18 cellular contexts compared by ENCODE assay signal in genomic region chr14:67928375-67928774, GRCh38.
A peak's percentile ranks its signal among the peaks of the same experiment; 100 is the strongest.
DNase-seq lines count a peak whose midpoint lies in the region; ATAC-seq, FAIRE-seq and TF ChIP-seq lines count a peak whose summit lies in the region.
"Had no signal": no experiment of that assay in that cellular context is flagged by ENCODE, and none has a peak within 500 bp of the region (broad histone marks: within the 10 kb centered on the region; RNA-seq: fewer than 3 reads in every experiment).

No MANE protein-coding gene starts in this region.

- no peak for ATAC-seq in upper lobe of left lung (ENCODE audit: low FRiP score in 2 of 2)
- ATAC-seq: HepG2 had no signal

- no peak overlapping the region for H4K91ac ChIP-seq in H1 (replicated peaks; ENCODE audit: insufficient read length, low read length)

- no peak overlapping the region for H3K9ac ChIP-seq in H1 (replicated peaks in 1 of 4; ENCODE audit: extremely low read depth in 1 of 4, low read depth in 3 of 4, low read length in 3 of 4)
- H3K9ac ChIP-seq in iPS-20b (ENCODE audit: low read depth, low read length) = no peak overlapping the region

- H3K18ac ChIP-seq in H1 (ENCODE audit: extremely low read depth, low read length) = no peak overlapping the region

- no peak overlapping the region for H3K4me3 ChIP-seq in HAP-1
- no peak overlapping the region; a peak in 1 of 8 replicates for H3K4me3 ChIP-seq in H1 (ENCODE audit: extremely low read depth in 1 of 4, insufficient read depth in 2 of 4, low read depth in 3 of 4, low read length in 4 of 4)
- H3K4me3 ChIP-seq in iPS-20b (ENCODE audit: low read length) = peak overlapping the region; percentile 31; the same call in 1 of the 2 replicates
- H3K4me3 ChIP-seq in upper lobe of left lung = no peak overlapping the region

- DNase-seq in ELF-1 (ENCODE audit: low read depth, low spot score) = peak; percentile 84
- DNase-seq in HAP-1 (ENCODE audit: low spot score in 2 of 2) = peak; percentile 32 to 66
- peak in 1 of 2 experiments; percentile 43 for DNase-seq in H1 (ENCODE audit: low read depth in 1 of 2, low spot score in 2 of 2)
- DNase-seq in upper lobe of left lung = no peak
- no peak for DNase-seq in foreskin melanocyte
- no peak for DNase-seq in NCI-H524 (lab: John Stamatoyannopoulos, UW)
- no peak for DNase-seq in T-helper 9 cell
- DNase-seq: ACHN; CD4-positive, alpha-beta memory T cell; DMS153; DMS79 treated with DMSO at 0.1 percent for 48 hours; EL; GF-D8 had no signal

- no peak overlapping the region for H2BK12ac ChIP-seq in H1 (ENCODE audit: low read depth, low read length)

- TF ChIP-seq POLR2A in H1 (IDR thresholded peaks at IDR 0.05; ENCODE audit: control extremely low read depth in 1 of 2, low read depth in 2 of 2, low read length in 2 of 2) (no peak), upper lobe of left lung (IDR thresholded peaks at IDR 0.05) (no peak)

- TF ChIP-seq EP300 in H1 (IDR thresholded peaks at IDR 0.05; ENCODE audit: borderline replicate concordance in 1 of 2, low read depth in 2 of 2, low read length in 2 of 2) (no peak), upper lobe of left lung (IDR thresholded peaks at IDR 0.05) (no peak)

- POLR2A ChIA-PET in H1 (lab: Charles Lee; ENCODE audit: partially characterized antibody) = no interaction called here

- no peak overlapping the region for H4K5ac ChIP-seq in H1 (ENCODE audit: insufficient read length, low read depth, low read length)

- CTCF ChIA-PET in H1 (lab: Charles Lee; ENCODE audit: partially characterized antibody) = no interaction called here

- no peak overlapping the region for H2BK20ac ChIP-seq in H1 (ENCODE audit: low read length)

- H3K79me1 ChIP-seq in H1 (ENCODE audit: low read depth, low read length) = no peaks in the 10 kb centered on the region

- no peak overlapping the region for H3K56ac ChIP-seq in H1 (replicated peaks; ENCODE audit: insufficient read length, low read depth, low read length)

- no peaks in the 10 kb centered on the region for H3K27me3 ChIP-seq in HAP-1 (ENCODE audit: low read depth)
- no peaks in the 10 kb centered on the region for H3K27me3 ChIP-seq in H1 (replicated peaks in 1 of 4; ENCODE audit: control insufficient read depth in 3 of 4, extremely low read depth in 1 of 4, insufficient read depth in 3 of 4, low read length in 3 of 4)
- no peaks in the 10 kb centered on the region for H3K27me3 ChIP-seq in iPS-20b (ENCODE audit: insufficient read depth, low read length)
- H3K27me3 ChIP-seq in upper lobe of left lung = no peaks in the 10 kb centered on the region

- H2AFZ ChIP-seq in H1 (ENCODE audit: low read length) = no peak overlapping the region

- FAIRE-seq in H1 (lab: Jason Lieb, UNC) = no peak
- FAIRE-seq: GM19239, H54, HepG2 had no signal

- no peaks in the 10 kb centered on the region for H3K23me2 ChIP-seq in H1 (ENCODE audit: low read depth, low read length)

- H3K23ac ChIP-seq in H1 (ENCODE audit: insufficient read length) = no peak overlapping the region

- no peak overlapping the region for H3K14ac ChIP-seq in H1 (ENCODE audit: insufficient read length)

- H3K9me3 ChIP-seq in HAP-1 = no peaks in the 10 kb centered on the region
- H3K9me3 ChIP-seq in H1 (ENCODE audit: insufficient read depth in 2 of 2, low read depth in 1 of 2, low read length in 1 of 2) = peaks cover 11% of the 10 kb centered on the region in 2 experiments; a peak in 3 of 4 replicates
- peaks cover 7% of the 10 kb centered on the region for H3K9me3 ChIP-seq in iPS-20b (ENCODE audit: insufficient read depth, low read depth, low read length)
- peaks cover 0 to 11% (median 8%) of the 10 kb centered on the region in 4 donors for H3K9me3 ChIP-seq in upper lobe of left lung

- TF ChIP-seq CTCF in H1 (IDR thresholded peaks at IDR 0.05; ENCODE audit: control extremely low read depth in 1 of 3, insufficient read depth in 1 of 3, low read depth in 1 of 3, low read length in 3 of 3) (no peak), upper lobe of left lung (IDR thresholded peaks at IDR 0.05) (no peak)

- H3K27ac ChIP-seq in H1 (ENCODE audit: low read depth, low read length) (no peak overlapping the region), iPS-20b (ENCODE audit: low read length) (no peak overlapping the region), upper lobe of left lung (no peak overlapping the region)
- H3K27ac ChIP-seq: C4-2B had no signal

- H3K4me2 ChIP-seq in H1 (ENCODE audit: insufficient read depth in 1 of 2, low read depth in 2 of 2, low read length in 2 of 2) = no peak overlapping the region

- 86% methylated on average over 11 of the region's 11 CpGs; no CpG with 5 or more reads in 1 of the 2 experiments for WGBS in H1 (ENCODE audit: extremely low coverage in 1 of 2, insufficient coverage in 1 of 2, insufficient read length in 1 of 2, insufficient replicate concordance in 2 of 2, low coverage in 1 of 2, low lambda C conversion rate in 2 of 2, missing lambda C conversion rate in 1 of 2), 2 experiments
- WGBS in upper lobe of left lung, 2 donors = 92 to 93% methylated on average over 11 of the region's 11 CpGs

- TF ChIP-seq RAD21 in H1 (IDR thresholded peaks at IDR 0.05 in 1 of 2, conservative IDR thresholded peaks at IDR 0.05 in 1 of 2; ENCODE audit: low read depth in 2 of 2, low read length in 2 of 2) = no peak

- no peaks in the 10 kb centered on the region for H4K20me1 ChIP-seq in H1 (replicated peaks in 1 of 2; ENCODE audit: control insufficient read depth in 1 of 2, insufficient read depth in 2 of 2, low read length in 2 of 2)

- in situ Hi-C loops in HAP-1 (cut with MboI; ENCODE audit: low sequenced_read_pairs) = no loop called here

- no peak overlapping the region for H4K8ac ChIP-seq in H1 (ENCODE audit: extremely low read depth, insufficient read depth, low read length)

- H2BK120ac ChIP-seq in H1 (replicated peaks; ENCODE audit: low read depth, low read length) = no peak overlapping the region

- H3K4ac ChIP-seq in H1 (replicated peaks; ENCODE audit: insufficient read length, low read depth, low read length) = no peak overlapping the region

- no peaks in the 10 kb centered on the region for H3K36me3 ChIP-seq in HAP-1 (replicated peaks)
- H3K36me3 ChIP-seq in H1 (ENCODE audit: control insufficient read depth in 2 of 4, insufficient read depth in 4 of 4, low read length in 3 of 4) = no peaks in the 10 kb centered on the region
- H3K36me3 ChIP-seq in iPS-20b (ENCODE audit: insufficient read depth, low read depth, low read length) = no peaks in the 10 kb centered on the region
- H3K36me3 ChIP-seq in upper lobe of left lung = no peaks in the 10 kb centered on the region

- H3K4me1 ChIP-seq in HAP-1 = peaks cover 5% of the 10 kb centered on the region
- peaks cover 3 to 6% (median 5%) of the 10 kb centered on the region in 4 experiments; a peak in 5 of 7 replicates for H3K4me1 ChIP-seq in H1 (replicated peaks in 1 of 4; ENCODE audit: control insufficient read depth in 3 of 4, insufficient read depth in 4 of 4, low read length in 3 of 4)
- peaks cover 9% of the 10 kb centered on the region for H3K4me1 ChIP-seq in iPS-20b (ENCODE audit: insufficient read depth, low read length)
- H3K4me1 ChIP-seq in upper lobe of left lung = no peaks in the 10 kb centered on the region

- H2BK5ac ChIP-seq in H1 (ENCODE audit: low read depth, low read length) = no peak overlapping the region

- H3K79me2 ChIP-seq in H1 (ENCODE audit: control insufficient read depth in 1 of 2, insufficient read depth in 2 of 2, low read length in 2 of 2) = no peaks in the 10 kb centered on the region

- no peak overlapping the region for H2BK15ac ChIP-seq in H1 (ENCODE audit: low read length)

- no peak overlapping the region for H2AK5ac ChIP-seq in H1 (ENCODE audit: low read depth, low read length)

TF ChIP-seq in H1, 55 proteins besides CTCF, POLR2A, EP300 and RAD21:
- no peak for TF ChIP-seq FOSL1 (IDR thresholded peaks at IDR 0.05; ENCODE audit: insufficient read depth, low read depth, low read length)
- peak; percentile 84 for TF ChIP-seq YY1 (IDR thresholded peaks at IDR 0.05; ENCODE audit: low read depth, low read length)
- TF ChIP-seq MAX (IDR thresholded peaks at IDR 0.05) = peak; percentile 44; the same call in 1 of the 2 replicates
TF ChIP-seq in H1: peak in this region for 2.

Comparison
In these comparisons a context has a peak if more than half of its experiments do, and no peak if none do; other contexts are left out.
1. DNase-seq: peak in ELF-1 (single experiment) and HAP-1 (2 of 2); none in upper lobe of left lung (0 of 2), foreskin melanocyte (single experiment), NCI-H524 (0 of 2) and T-helper 9 cell (single experiment).